10 cellular contexts compared by ENCODE assay signal in genomic region chr2:40488101-40488598, GRCh38. TPM values are rescaled to one million over a fixed set of nuclear protein-coding genes. Genes with fewer than 3 reads are reported as not detected.
DNase-seq lines count a peak whose midpoint lies in the region; ATAC-seq and TF ChIP-seq lines count a peak whose summit lies in the region.
"Had no signal": no experiment of that assay in that cellular context is flagged by ENCODE, and none has a peak within 500 bp of the region (broad histone marks: within the 10 kb centered on the region; RNA-seq: fewer than 3 reads in every experiment).

No MANE protein-coding gene starts in this region.

- H3K9ac ChIP-seq in Karpas-422 (ENCODE audit: low read length): no peak overlapping the region
- H3K9ac ChIP-seq in liver (ENCODE audit: low read depth in 1 of 2, low read length in 2 of 2): peak overlapping the region in 1 of 2 donors; percentile 45

- in situ Hi-C loops in astrocyte of the spinal cord (cut with HindIII; ENCODE audit: low sequenced_read_pairs): no loop called here

- H3K9me2 ChIP-seq in Karpas-422 (replicated peaks; ENCODE audit: insufficient read depth, low read length): no peaks in the 10 kb centered on the region

- H3K79me2 ChIP-seq in Karpas-422 (ENCODE audit: low read length): no peaks in the 10 kb centered on the region

- peak; percentile 29 for DNase-seq in AG09309 (ENCODE audit: low read depth)
- DNase-seq in Karpas-422: peak; percentile 46
- peak; percentile 62 for DNase-seq in astrocyte of the spinal cord (ENCODE audit: low read depth, low spot score)
- DNase-seq in nucleus accumbens (lab: John Stamatoyannopoulos, UW): no peak
- no peak for DNase-seq in CD8-positive, alpha-beta memory T cell
- no peak for DNase-seq in DMS79 treated with DMSO at 0.1 percent for 48 hours (lab: John Stamatoyannopoulos, UW)
- DNase-seq: naive B cell had no signal

- H3K36me3 Mint-ChIP-seq in CD8-positive, alpha-beta memory T cell: no peaks in the 10 kb centered on the region
- H3K36me3 Mint-ChIP-seq: naive B cell had no signal

- CTCF ChIA-PET in CD8-positive, alpha-beta memory T cell (lab: Charles Lee): interaction anchor here (0.6 kb wide), 1 partner anchor 12 kb away, joined by 3 read pairs; no protein-coding TSS in a partner anchor

- H3K4me3 ChIP-seq in AG09309 (ENCODE audit: control insufficient read depth, low read depth, low read length) (no peak overlapping the region), Karpas-422 (ENCODE audit: low read length) (no peak overlapping the region), astrocyte of the spinal cord (ENCODE audit: low read depth, low read length) (no peak overlapping the region), liver (ENCODE audit: low read depth in 1 of 3, low read length in 3 of 3) (no peak overlapping the region)
- H3K4me3 ChIP-seq in CD8-positive, alpha-beta memory T cell (ENCODE audit: low read length): no peak overlapping the region

- peak; percentile 29 to 36 for TF ChIP-seq RAD21 in liver (IDR thresholded peaks at IDR 0.05)

- no peak overlapping the region for H2AFZ ChIP-seq in Karpas-422 (ENCODE audit: low read length)

- H3K9me3 ChIP-seq in Karpas-422 (ENCODE audit: low read length) (no peaks in the 10 kb centered on the region), liver (ENCODE audit: control insufficient read depth in 4 of 4, low read length in 3 of 4) (no peaks in the 10 kb centered on the region)
- H3K9me3 ChIP-seq in CD8-positive, alpha-beta memory T cell (ENCODE audit: low read length): no peaks in the 10 kb centered on the region

- H3K4me2 ChIP-seq in Karpas-422 (ENCODE audit: low read depth, low read length, poor library complexity, severe bottlenecking): no peak overlapping the region

- no peak overlapping the region for H3K4me3 Mint-ChIP-seq in CD8-positive, alpha-beta memory T cell
- H3K4me3 Mint-ChIP-seq: T-helper 1 cell treated with Interleukin-12 subunit alpha and Interleukin-12 subunit beta and Interleukin-4 antibody, amounts not matched to agents 30 μg/mL and 1 μg/mL, for 36 hours had no signal

- no peaks in the 10 kb centered on the region for H3K27me3 Mint-ChIP-seq in CD8-positive, alpha-beta memory T cell
- H3K27me3 Mint-ChIP-seq: naive B cell had no signal

- H3K4me1 ChIP-seq in Karpas-422 (ENCODE audit: low read length) (no peaks in the 10 kb centered on the region), liver (ENCODE audit: control insufficient read depth in 4 of 4, insufficient read depth in 4 of 4, low read length in 3 of 4) (peaks cover 0 to 8% (median 0%) of the 10 kb centered on the region in 4 donors)
- H3K4me1 ChIP-seq in CD8-positive, alpha-beta memory T cell (ENCODE audit: insufficient read depth, low read length): no peaks in the 10 kb centered on the region

- H3K27ac Mint-ChIP-seq in CD8-positive, alpha-beta memory T cell: no peak overlapping the region
- H3K27ac Mint-ChIP-seq: T-helper 1 cell treated with Interleukin-12 subunit alpha and Interleukin-12 subunit beta and Interleukin-4 antibody, amounts not matched to agents 30 μg/mL and 1 μg/mL, for 36 hours had no signal

- H3K27ac ChIP-seq in Karpas-422 (ENCODE audit: low read length) (no peak overlapping the region), liver (ENCODE audit: low read depth in 1 of 2, low read length in 2 of 2) (peak overlapping the region; percentile 7 to 23)
- H3K27ac ChIP-seq in CD8-positive, alpha-beta memory T cell (ENCODE audit: low read depth, low read length): no peak overlapping the region

- TF ChIP-seq CTCF in AG09309 (IDR thresholded peaks at IDR 0.05; ENCODE audit: control insufficient read depth, insufficient read depth, low read depth, low read length, missing control alignments): peak; percentile 54
- peak; percentile 58 for TF ChIP-seq CTCF in astrocyte of the spinal cord (IDR thresholded peaks at IDR 0.05; ENCODE audit: low read depth, low read length)
- peak; percentile 29 for TF ChIP-seq CTCF in liver (IDR thresholded peaks at IDR 0.05; ENCODE audit: low read depth, low read length, missing input control)

- peaks cover 8 to 17% (median 10%) of the 10 kb centered on the region in 3 donors for H3K4me1 Mint-ChIP-seq in CD8-positive, alpha-beta memory T cell

- H4K20me1 ChIP-seq in Karpas-422 (ENCODE audit: insufficient read depth, low read depth, low read length): no peaks in the 10 kb centered on the region

- H3K27me3 ChIP-seq in Karpas-422 (ENCODE audit: low read length) (no peaks in the 10 kb centered on the region), liver (ENCODE audit: control insufficient read depth in 4 of 4, insufficient read depth in 4 of 4, low read length in 3 of 4) (no peaks in the 10 kb centered on the region)
- no peaks in the 10 kb centered on the region for H3K27me3 ChIP-seq in CD8-positive, alpha-beta memory T cell (ENCODE audit: insufficient read depth, low read length, poor library complexity, severe bottlenecking)

- H3K9me3 Mint-ChIP-seq in CD8-positive, alpha-beta memory T cell: peaks cover 0 to 11% (median 1%) of the 10 kb centered on the region in 5 donors
- H3K9me3 Mint-ChIP-seq: T-helper 1 cell treated with Interleukin-12 subunit alpha and Interleukin-12 subunit beta and Interleukin-4 antibody, amounts not matched to agents 30 μg/mL and 1 μg/mL, for 36 hours had no signal

- ATAC-seq in esophagus mucosa: no peak

- H3K36me3 ChIP-seq in Karpas-422 (ENCODE audit: insufficient read depth, low read length) (no peaks in the 10 kb centered on the region), liver (ENCODE audit: control insufficient read depth in 4 of 4, insufficient read depth in 3 of 4, low read depth in 1 of 4, low read length in 3 of 4) (no peaks in the 10 kb centered on the region)
- H3K36me3 ChIP-seq in CD8-positive, alpha-beta memory T cell (ENCODE audit: insufficient read depth, low read length): no peaks in the 10 kb centered on the region

- 45% methylated on average over 4 of the region's 4 CpGs for WGBS in liver

- POLR2A ChIA-PET in CD8-positive, alpha-beta memory T cell (lab: Charles Lee): no interaction called here

TF ChIP-seq in liver, 16 proteins besides CTCF, POLR2A, EP300 and RAD21:
- no peak for TF ChIP-seq HNF4G (IDR thresholded peaks at IDR 0.05)

RNA-seq across cellular contexts. Expression of gene SLC8A1, which starts 36.3 kb away (rescaled TPM):
- not detected in 2 replicates for total RNA-seq in Karpas-422 (2014; rRNA removed; shearing (Covaris generic); ENCODE audit: low replicate concordance)
- total RNA-seq in liver (10 to 100 TPM; 14.3 to 18.5 TPM), esophagus mucosa (1.3 TPM)
- 1 to 10 TPM; 1.2 to 2.1 TPM for polyA plus RNA-seq in liver
- under 1 TPM; 0.15 to 0.22 TPM for total RNA-seq in CD8-positive, alpha-beta memory T cell
- polyA plus RNA-seq in CD8-positive, alpha-beta memory T cell: not detected

Comparison
In these comparisons a context has a peak if more than half of its experiments do, and no peak if none do; other contexts are left out.
1. DNase-seq: peak in AG09309 (single experiment), Karpas-422 (single experiment) and astrocyte of the spinal cord (single experiment); none in nucleus accumbens (0 of 56), CD8-positive, alpha-beta memory T cell (0 of 5) and DMS79 treated with DMSO at 0.1 percent for 48 hours (single experiment).
2. H3K27ac ChIP-seq: peak in liver (2 of 2); none in Karpas-422 (single experiment) and CD8-positive, alpha-beta memory T cell (single experiment).
3. Peak in every context shown above with its lines, with median percentiles within 50 percentile points of each other: CTCF ChIP-seq.